ENCODE assay signal across 8 cellular contexts in genomic region chr11:64245401-64245796, GRCh38. TPM values are rescaled to one million over a fixed set of nuclear protein-coding genes. Genes with fewer than 3 reads are reported as not detected.
A peak's percentile ranks its signal among the peaks of the same experiment; 100 is the strongest.
DNase-seq lines count a peak whose midpoint lies in the region; ATAC-seq, FAIRE-seq and TF ChIP-seq lines count a peak whose summit lies in the region.

No MANE protein-coding gene starts in this region.

- H3K4me1 ChIP-seq in heart left ventricle (peaks cover 0 to 58% (median 31%) of the 10 kb centered on the region in 12 donors), gastroesophageal sphincter (peaks cover 0 to 51% (median 38%) of the 10 kb centered on the region in 3 donors)

- H3K4me3 ChIP-seq in heart left ventricle (peak overlapping the region; percentile 25 to 90 (median 72)), gastroesophageal sphincter (peak overlapping the region; percentile 52 to 69)

- no peak for TF ChIP-seq EP300 in gastroesophageal sphincter (IDR thresholded peaks at IDR 0.05)

- POLR2A ChIA-PET in activated CD4-positive, alpha-beta memory T cell treated with anti-CD3 and anti-CD28 coated beads for 36 hours (lab: Charles Lee) = interaction anchor here (0.6 to 3.0 kb wide), 10 partner anchors 19 to 1328 kb away, joined by 3 to 22 read pairs (median 7); partner anchors contain the start of genes BAD, FERMT3, GPR137 and NUDT22

- H3K36me3 Mint-ChIP-seq in activated CD4-positive, alpha-beta memory T cell treated with anti-CD3 and anti-CD28 coated beads for 36 hours = peaks cover 11% of the 10 kb centered on the region
- H3K36me3 Mint-ChIP-seq in progenitor cell of endocrine pancreas (ENCODE audit: insufficient read depth) = peaks cover 4% of the 10 kb centered on the region

- DNase-seq in heart left ventricle (peak in 3 of 5 donors; percentile 64 to 69 (median 66)), Right ventricle myocardium inferior (ENCODE audit: missing footprints) (no peak), progenitor cell of endocrine pancreas (ENCODE audit: low spot score, unreplicated experiment) (no peak), GM12892 (ENCODE audit: insufficient read length) (no peak), GM10266 (ENCODE audit: extremely low spot score) (no peak)
- peak; percentile 44 for DNase-seq in activated CD4-positive, alpha-beta memory T cell treated with anti-CD3 and anti-CD28 coated beads for 36 hours

- no peaks in the 10 kb centered on the region for H3K9me3 Mint-ChIP-seq in activated CD4-positive, alpha-beta memory T cell treated with anti-CD3 and anti-CD28 coated beads for 36 hours
- no peaks in the 10 kb centered on the region for H3K9me3 Mint-ChIP-seq in progenitor cell of endocrine pancreas (ENCODE audit: low read depth)

- 0 to 9% (median 2%) methylated on average over 2 to 6 of the region's 6 CpGs for WGBS in heart left ventricle, 4 donors
- no CpG with 5 or more reads among the region's 6 CpGs for whole genome bisulfite sequencing in gastroesophageal sphincter (ENCODE audit: low coverage in 1 of 2), 2 donors

- no peak for TF ChIP-seq POLR2A in heart left ventricle (IDR thresholded peaks at IDR 0.05)
- TF ChIP-seq POLR2A in gastroesophageal sphincter (IDR thresholded peaks at IDR 0.05) = no peak
- TF ChIP-seq POLR2A in GM12892 (IDR thresholded peaks at IDR 0.05; ENCODE audit: low read depth, low read length) = no peak

- TF ChIP-seq CTCF in heart left ventricle (IDR thresholded peaks at IDR 0.05) (no peak), gastroesophageal sphincter (IDR thresholded peaks at IDR 0.05) (no peak), progenitor cell of endocrine pancreas (IDR thresholded peaks at IDR 0.05; ENCODE audit: unreplicated experiment) (no peak), GM10266 (IDR thresholded peaks at IDR 0.05; ENCODE audit: control insufficient read depth, insufficient read depth, low read depth, missing control alignments) (no peak)

- peaks cover 0 to 15% (median 8%) of the 10 kb centered on the region in 9 donors for H3K36me3 ChIP-seq in heart left ventricle
- peaks cover 0 to 15% of the 10 kb centered on the region in 2 donors for H3K36me3 ChIP-seq in gastroesophageal sphincter

- peak overlapping the region; percentile 90 for H3K27ac Mint-ChIP-seq in activated CD4-positive, alpha-beta memory T cell treated with anti-CD3 and anti-CD28 coated beads for 36 hours
- peak overlapping the region; percentile 90 for H3K27ac Mint-ChIP-seq in progenitor cell of endocrine pancreas

- H3K27ac ChIP-seq in heart left ventricle (peak overlapping the region; percentile 49 to 95 (median 86)), gastroesophageal sphincter (peak overlapping the region; percentile 22 to 92 (median 88))

- H3K27me3 ChIP-seq in heart left ventricle = no peaks in the 10 kb centered on the region
- no peaks in the 10 kb centered on the region for H3K27me3 ChIP-seq in gastroesophageal sphincter

- H3K27me3 Mint-ChIP-seq in activated CD4-positive, alpha-beta memory T cell treated with anti-CD3 and anti-CD28 coated beads for 36 hours = no peaks in the 10 kb centered on the region
- peaks cover 3% of the 10 kb centered on the region for H3K27me3 Mint-ChIP-seq in progenitor cell of endocrine pancreas

- H3K4me1 Mint-ChIP-seq in activated CD4-positive, alpha-beta memory T cell treated with anti-CD3 and anti-CD28 coated beads for 36 hours (ENCODE audit: low read depth) = peaks cover 31% of the 10 kb centered on the region
- H3K4me1 Mint-ChIP-seq in progenitor cell of endocrine pancreas (ENCODE audit: low read depth) = peaks cover 8% of the 10 kb centered on the region

- CTCF ChIA-PET in activated CD4-positive, alpha-beta memory T cell treated with anti-CD3 and anti-CD28 coated beads for 36 hours (lab: Charles Lee) = interaction anchor here (0.6 to 5.0 kb wide), 8 partner anchors 10 to 59 kb away, joined by 3 to 28 read pairs (median 6); partner anchors contain the start of genes CATSPERZ and ESRRA

- H3K9me3 ChIP-seq in heart left ventricle (no peaks in the 10 kb centered on the region), gastroesophageal sphincter (no peaks in the 10 kb centered on the region)

- H3K4me3 Mint-ChIP-seq in activated CD4-positive, alpha-beta memory T cell treated with anti-CD3 and anti-CD28 coated beads for 36 hours = peak overlapping the region; percentile 91
- H3K4me3 Mint-ChIP-seq in progenitor cell of endocrine pancreas (ENCODE audit: low read depth) = peak overlapping the region; percentile 86

- ATAC-seq in heart left ventricle (no peak), Right ventricle myocardium inferior (no peak), gastroesophageal sphincter (no peak), HG03469 (IDR thresholded peaks at IDR 0.05; ENCODE audit: unreplicated experiment) (no peak)

- intact Hi-C loops in heart left ventricle (cut with DNase I) = no loop called here
- intact Hi-C loops in Right ventricle myocardium inferior (cut with DNase I) = no loop called here
- intact Hi-C loops in activated CD4-positive, alpha-beta memory T cell treated with anti-CD3 and anti-CD28 coated beads for 36 hours (cut with micrococcal nuclease) = loop anchor here (10.0 kb wide), 1 partner anchor 869 kb away; the partner anchor contains the start of genes TM7SF2 and ZNHIT2

- no peak for FAIRE-seq in GM12892 (lab: Jason Lieb, UNC)

RNA-seq across cellular contexts. Expression of gene PPP1R14B, which starts 1.3 kb away (rescaled TPM):
- 100 to 1,000 TPM in 4 of 9 donors, 10 to 100 TPM in 5; 69.6 to 244 (median 90.4) TPM for total RNA-seq in heart left ventricle
- 100 to 1,000 TPM; 160 to 167 TPM for polyA plus RNA-seq in heart left ventricle
- total RNA-seq in Right ventricle myocardium inferior = 129 TPM
- total RNA-seq in activated CD4-positive, alpha-beta memory T cell treated with anti-CD3 and anti-CD28 coated beads for 36 hours = 100 to 1,000 TPM; 238 to 242 TPM
- total RNA-seq in gastroesophageal sphincter = 100 to 1,000 TPM in 1 of 4 donors, 10 to 100 TPM in 3; 37.2 to 123 (median 70.9) TPM
- 198 TPM in 2 replicates for total RNA-seq in progenitor cell of endocrine pancreas
- 121 TPM for polyA plus RNA-seq in GM12892 (2012; ENCODE audit: missing spikeins)

RNA-seq across cellular contexts. Expression of gene FKBP2, which starts 4.5 kb away (rescaled TPM):
- total RNA-seq in heart left ventricle (10 to 100 TPM; 35.0 to 71.5 (median 51.8) TPM), Right ventricle myocardium inferior (50.6 TPM), gastroesophageal sphincter (10 to 100 TPM; 45.5 to 78.3 (median 58.4) TPM), progenitor cell of endocrine pancreas (48.5 and 57.7 TPM in 2 replicates)
- polyA plus RNA-seq in heart left ventricle = 100 to 1,000 TPM; 226 to 250 TPM
- total RNA-seq in activated CD4-positive, alpha-beta memory T cell treated with anti-CD3 and anti-CD28 coated beads for 36 hours = 10 to 100 TPM; 28.7 to 34.9 TPM
- 33.2 TPM for polyA plus RNA-seq in GM12892 (2012; ENCODE audit: missing spikeins)

RNA-seq across cellular contexts. Expression of gene PLCB3, which starts 5.9 kb away (rescaled TPM):
- total RNA-seq in heart left ventricle (10 to 100 TPM in 3 of 9 donors, 1 to 10 TPM in 6; 7.6 to 19.1 (median 9.8) TPM), Right ventricle myocardium inferior (10.9 TPM), gastroesophageal sphincter (10 to 100 TPM; 16.2 to 33.2 (median 25.1) TPM), progenitor cell of endocrine pancreas (22.6 and 27.3 TPM in 2 replicates)
- polyA plus RNA-seq in heart left ventricle = 10 to 100 TPM in 1 of 2 donors, 1 to 10 TPM in 1; 7.4 to 11.6 TPM
- 10 to 100 TPM; 10.4 to 12.3 TPM for total RNA-seq in activated CD4-positive, alpha-beta memory T cell treated with anti-CD3 and anti-CD28 coated beads for 36 hours
- 5.9 TPM for polyA plus RNA-seq in GM12892 (2012; ENCODE audit: missing spikeins)

RNA-seq across cellular contexts. Expression of gene VEGFB, which starts 11.0 kb away (rescaled TPM):
- total RNA-seq in heart left ventricle = 100 to 1,000 TPM; 172 to 332 (median 241) TPM
- 100 to 1,000 TPM; 127 to 304 TPM for polyA plus RNA-seq in heart left ventricle
- total RNA-seq in Right ventricle myocardium inferior = 272 TPM
- total RNA-seq in activated CD4-positive, alpha-beta memory T cell treated with anti-CD3 and anti-CD28 coated beads for 36 hours = 10 to 100 TPM; 78.9 to 82.1 TPM
- 100 to 1,000 TPM in 2 of 4 donors, 10 to 100 TPM in 2; 49.9 to 152 (median 88.6) TPM for total RNA-seq in gastroesophageal sphincter
- 66.1 and 68.2 TPM in 2 replicates for total RNA-seq in progenitor cell of endocrine pancreas
- 72.9 TPM for polyA plus RNA-seq in GM12892 (2012; ENCODE audit: missing spikeins)

RNA-seq across cellular contexts. Expression of gene DNAJC4, which starts 15.1 kb away (rescaled TPM):
- 10 to 100 TPM; 31.2 to 63.6 (median 47.2) TPM for total RNA-seq in heart left ventricle
- polyA plus RNA-seq in heart left ventricle = 100 to 1,000 TPM in 1 of 2 donors, 10 to 100 TPM in 1; 33.8 to 123 TPM
- 53.5 TPM for total RNA-seq in Right ventricle myocardium inferior
- 10 to 100 TPM; 22.5 to 26.2 TPM for total RNA-seq in activated CD4-positive, alpha-beta memory T cell treated with anti-CD3 and anti-CD28 coated beads for 36 hours
- total RNA-seq in gastroesophageal sphincter = 10 to 100 TPM in 3 of 4 donors, 1 to 10 TPM in 1; 7.1 to 33.5 (median 28.9) TPM
- total RNA-seq in progenitor cell of endocrine pancreas = 35.4 and 39.1 TPM in 2 replicates
- polyA plus RNA-seq in GM12892 (2012; ENCODE audit: missing spikeins) = 41.5 TPM

Comparison
In these comparisons a context has a peak if more than half of its experiments do, and no peak if none do; other contexts are left out.
1. DNase-seq: peak in heart left ventricle (3 of 5) and activated CD4-positive, alpha-beta memory T cell treated with anti-CD3 and anti-CD28 coated beads for 36 hours (single experiment); none in Right ventricle myocardium inferior (single experiment), progenitor cell of endocrine pancreas (single experiment), GM12892 (single experiment) and GM10266 (single experiment).